ENCODE assay signal across 22 cellular contexts in the genomic region with DNA sequence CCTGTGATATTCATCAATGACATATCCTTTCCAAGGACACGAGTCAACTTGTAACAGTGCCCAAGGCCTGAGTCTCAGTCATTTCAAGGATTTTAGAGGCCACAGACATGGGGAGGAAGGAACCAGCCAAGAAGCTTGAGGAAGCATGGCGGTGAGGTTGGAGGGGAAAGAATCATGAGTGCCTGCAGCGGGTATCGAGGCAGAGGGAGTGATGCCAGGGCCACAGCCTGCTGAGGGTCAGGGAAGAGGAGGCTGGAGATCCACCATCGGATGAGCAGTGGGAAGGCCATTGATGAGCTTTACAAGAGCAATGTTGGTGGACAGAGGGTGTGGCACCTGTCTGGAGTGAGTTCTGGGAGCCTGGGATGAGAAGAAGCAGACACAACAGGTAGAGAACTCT.
"Had no signal": no experiment of that assay in that cellular context is flagged by ENCODE, and none has a peak within 500 bp of the region (broad histone marks: within the 10 kb centered on the region; RNA-seq: fewer than 3 reads in every experiment).

No MANE protein-coding gene starts in this region.

- H3K4me3 ChIP-seq: cardiac muscle cell, Peyer's patch had no signal

- H3K4me3 Mint-ChIP-seq: activated T-cell treated with anti-CD3 and anti-CD28 coated beads, Interleukin-2, amount 50 U/mL, for 4 hours; activated T-helper 17 cell treated with anti-CD3 and anti-CD28 coated beads, Interleukin-2, amount 50 U/mL, for 72 hours; T-helper 1 cell treated with Interleukin-12 subunit alpha and Interleukin-12 subunit beta and Interleukin-4 antibody, amounts not matched to agents 30 μg/mL and 1 μg/mL, for 36 hours had no signal

- H3K36me3 ChIP-seq: brain microvascular endothelial cell, cardiac muscle cell, Peyer's patch had no signal

- DNase-seq: activated CD4-positive, alpha-beta T cell treated with anti-CD3 and anti-CD28 coated beads for 48 hours; activated CD4-positive, alpha-beta T cell treated with anti-CD3 and anti-CD28 coated beads, Interleukin-2, amount 50 U/mL, for 4 hours; activated CD4-positive, CD25-positive, alpha-beta regulatory T cell treated with anti-CD3 and anti-CD28 coated beads, Interleukin-2, amount 50 U/mL, for 72 hours; activated CD8-positive, alpha-beta memory T cell treated with anti-CD3 and anti-CD28 coated beads for 24 hours; activated gamma-delta T cell; activated naive CD4-positive, alpha-beta T cell treated with anti-CD3 and anti-CD28 coated beads, Interleukin-2, amount 50 U/mL, for 16 hours; activated T-cell treated with anti-CD3 and anti-CD28 coated beads, Interleukin-2, amount 50 U/mL, for 4 hours; brain microvascular endothelial cell; KG1; NCI-H1048; NCI-H146; NCI-H187 treated with DMSO at 0.1 percent for 48 hours; NCI-H2081 treated with DMSO at 0.1 percent for 48 hours; NCI-H446; NCI-H524; SHP77 treated with DMSO at 0.1 percent for 48 hours had no signal

- H3K27ac Mint-ChIP-seq: activated T-helper 17 cell treated with anti-CD3 and anti-CD28 coated beads, Interleukin-2, amount 50 U/mL, for 72 hours; T-helper 1 cell treated with Interleukin-12 subunit alpha and Interleukin-12 subunit beta and Interleukin-4 antibody, amounts not matched to agents 30 μg/mL and 1 μg/mL, for 36 hours had no signal

- H3K9me3 Mint-ChIP-seq: activated T-cell treated with anti-CD3 and anti-CD28 coated beads, Interleukin-2, amount 50 U/mL, for 4 hours; activated T-helper 17 cell treated with anti-CD3 and anti-CD28 coated beads, Interleukin-2, amount 50 U/mL, for 72 hours; IgD-negative memory B cell; T-helper 1 cell treated with Interleukin-12 subunit alpha and Interleukin-12 subunit beta and Interleukin-4 antibody, amounts not matched to agents 30 μg/mL and 1 μg/mL, for 36 hours had no signal

- H3K27me3 Mint-ChIP-seq: activated T-helper 17 cell treated with anti-CD3 and anti-CD28 coated beads, Interleukin-2, amount 50 U/mL, for 72 hours had no signal

- ATAC-seq: activated T-cell treated with anti-CD3 and anti-CD28 coated beads, Interleukin-2, amount 50 U/mL, for 4 hours; activated T-helper 17 cell treated with anti-CD3 and anti-CD28 coated beads, Interleukin-2, amount 50 U/mL, for 72 hours had no signal

- H3K27ac ChIP-seq: brain microvascular endothelial cell, cardiac muscle cell, Peyer's patch, RWPE1 had no signal

- H3K27me3 ChIP-seq: brain microvascular endothelial cell, cardiac muscle cell, Peyer's patch had no signal

- H3K9me3 ChIP-seq: Peyer's patch had no signal
